ENCODE assay signal across 9 cellular contexts in genomic region chr3:186826316-186826977, GRCh38. TPM values are rescaled to one million over a fixed set of nuclear protein-coding genes. Genes with fewer than 3 reads are reported as not detected.
DNase-seq lines count a peak whose midpoint lies in the region; ATAC-seq, FAIRE-seq and TF ChIP-seq lines count a peak whose summit lies in the region.
"Had no signal": no experiment of that assay in that cellular context is flagged by ENCODE, and none has a peak within 500 bp of the region (broad histone marks: within the 10 kb centered on the region; RNA-seq: fewer than 3 reads in every experiment).

No MANE protein-coding gene starts in this region.

- peak overlapping the region; percentile 83 for H3K9ac ChIP-seq in Karpas-422 (ENCODE audit: low read length)

- TF ChIP-seq CTCF in BJ (IDR thresholded peaks at IDR 0.05; ENCODE audit: insufficient read depth, low read depth, low read length) (no peak), brain (conservative IDR thresholded peaks at IDR 0.05) (no peak)

- FAIRE-seq in urothelium cell line (lab: Jason Lieb, UNC) = no peak
- FAIRE-seq: colon had no signal

- H3K4me1 Mint-ChIP-seq in brain = peaks cover 21% of the 10 kb centered on the region
- peaks cover 16% of the 10 kb centered on the region for H3K4me1 Mint-ChIP-seq in memory B cell

- peaks cover 4% of the 10 kb centered on the region; the same call in 1 of the 2 replicates for H4K20me1 ChIP-seq in Karpas-422 (ENCODE audit: insufficient read depth, low read depth, low read length)

- no peaks in the 10 kb centered on the region for H3K9me3 ChIP-seq in Karpas-422 (ENCODE audit: low read length)

- H3K4me2 ChIP-seq in Karpas-422 (ENCODE audit: low read depth, low read length, poor library complexity, severe bottlenecking) = peak overlapping the region; percentile 90

- POLR2A ChIA-PET in BJ (lab: Charles Lee) = no interaction called here

- peaks cover 30% of the 10 kb centered on the region for H3K4me1 ChIP-seq in Karpas-422 (ENCODE audit: low read length)

- peak overlapping the region; percentile 70 to 86 (median 79) for H3K4me3 Mint-ChIP-seq in brain
- peak overlapping the region; percentile 55 for H3K4me3 Mint-ChIP-seq in memory B cell

- no peak overlapping the region; the same call in 1 of the 2 replicates for H2AFZ ChIP-seq in Karpas-422 (ENCODE audit: low read length)

- no peak overlapping the region for H3K27ac ChIP-seq in Karpas-422 (ENCODE audit: low read length)

- no peaks in the 10 kb centered on the region for H3K79me2 ChIP-seq in Karpas-422 (ENCODE audit: low read length)

- CTCF ChIA-PET in BJ (lab: Yijun Ruan, JAX) = interaction anchor here (1.7 to 8.4 kb wide), 2 partner anchors 12 to 213 kb away, joined by 6 to 196 read pairs; partner anchors contain the start of gene AHSG

- DNase-seq in BJ (ENCODE audit: low read depth) (no peak), Karpas-422 (peak; percentile 70), memory B cell (ENCODE audit: low spot score in 2 of 2) (peak in 1 of 2 donors; percentile 21), NCI-H1930 (lab: John Stamatoyannopoulos, UW) (no peak), DMS153 (lab: John Stamatoyannopoulos, UW) (no peak), urothelium cell line (ENCODE audit: low spot score) (no peak)

- no peaks in the 10 kb centered on the region for H3K9me2 ChIP-seq in Karpas-422 (replicated peaks; ENCODE audit: insufficient read depth, low read length)

- ATAC-seq in memory B cell (ENCODE audit: low read depth) (no peak), GM21390 (IDR thresholded peaks at IDR 0.05; ENCODE audit: unreplicated experiment) (no peak)

- peaks cover 74% of the 10 kb centered on the region for H3K27me3 Mint-ChIP-seq in brain
- H3K27me3 Mint-ChIP-seq in memory B cell = peaks cover 19% of the 10 kb centered on the region

- H3K9me3 Mint-ChIP-seq in brain (peaks cover 0 to 6% (median 0%) of the 10 kb centered on the region in 5 experiments), memory B cell (no peaks in the 10 kb centered on the region)

- H3K4me3 ChIP-seq in BJ (ENCODE audit: low read depth, low read length) = peak overlapping the region; percentile 59; the same call in 1 of the 2 replicates
- H3K4me3 ChIP-seq in Karpas-422 (ENCODE audit: low read length) = peak overlapping the region; percentile 76

- H3K36me3 Mint-ChIP-seq in brain = no peaks in the 10 kb centered on the region
- H3K36me3 Mint-ChIP-seq in memory B cell = no peaks in the 10 kb centered on the region

- no peaks in the 10 kb centered on the region for H3K36me3 ChIP-seq in BJ (ENCODE audit: control insufficient read depth, insufficient read depth, low read length)
- H3K36me3 ChIP-seq in Karpas-422 (ENCODE audit: insufficient read depth, low read length) = no peaks in the 10 kb centered on the region

- H3K27me3 ChIP-seq in BJ (ENCODE audit: control insufficient read depth, insufficient read depth, low read length) (peaks cover 20% of the 10 kb centered on the region), Karpas-422 (ENCODE audit: low read length) (0 out of 2 replicates have a peak, but pooled peaks cover 3% of the 10 kb centered on the region)

- peak overlapping the region in 2 of 5 experiments; percentile 23 to 84 for H3K27ac Mint-ChIP-seq in brain
- H3K27ac Mint-ChIP-seq in memory B cell = no peak overlapping the region

RNA-seq across cellular contexts. Expression of gene ADIPOQ, which starts 16.1 kb away (rescaled TPM):
- polyA plus RNA-seq in BJ (2011; rRNA removed) (not detected in 2 replicates), brain (ENCODE audit: insufficient read depth, low read depth, low replicate concordance) (not detected)
- polyA minus RNA-seq in BJ (2011; rRNA and poly(A)+ RNA removed) = not detected in 2 replicates
- total RNA-seq in Karpas-422 (2014; rRNA removed; shearing (Covaris generic); ENCODE audit: low replicate concordance) = not detected in 2 replicates

RNA-seq across cellular contexts. Expression of gene RFC4, which starts 20.2 kb away (rescaled TPM):
- polyA plus RNA-seq in BJ (2011; rRNA removed) (6.9 and 8.5 TPM in 2 replicates), brain (ENCODE audit: insufficient read depth, low read depth, low replicate concordance) (32.4 TPM)
- 2.8 and 4.0 TPM in 2 replicates for polyA minus RNA-seq in BJ (2011; rRNA and poly(A)+ RNA removed)
- total RNA-seq in Karpas-422 (2014; rRNA removed; shearing (Covaris generic); ENCODE audit: low replicate concordance) = 59.7 and 80.7 TPM in 2 replicates

RNA-seq across cellular contexts. Expression of gene EIF4A2, which starts 43.1 kb away (rescaled TPM):
- polyA plus RNA-seq in BJ (2011; rRNA removed) (210 and 511 TPM in 2 replicates), brain (ENCODE audit: insufficient read depth, low read depth, low replicate concordance) (399 TPM)
- 120 and 163 TPM in 2 replicates for polyA minus RNA-seq in BJ (2011; rRNA and poly(A)+ RNA removed)
- total RNA-seq in Karpas-422 (2014; rRNA removed; shearing (Covaris generic); ENCODE audit: low replicate concordance) = 541 and 657 TPM in 2 replicates
